In the genomic region with DNA sequence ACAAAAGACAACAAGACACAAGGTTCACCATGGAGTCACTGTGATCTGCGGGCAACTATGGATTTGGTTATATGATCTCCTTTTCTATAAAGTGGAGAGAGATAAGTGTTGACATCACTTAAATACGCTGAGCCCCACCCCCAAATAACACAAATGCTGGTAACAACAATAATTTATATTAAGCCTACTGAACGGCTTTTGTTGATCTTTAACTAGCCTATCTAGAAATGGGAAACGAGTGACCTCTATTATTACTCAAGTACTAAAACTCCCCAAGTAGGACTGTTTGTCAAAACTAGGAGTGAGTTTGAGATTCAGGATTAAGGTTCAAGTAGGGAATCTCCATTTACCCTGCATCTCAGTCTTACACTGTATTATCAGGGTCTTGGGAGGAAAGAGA, we compare ENCODE assay signal across 9 cellular contexts. TPM values are rescaled to one million over a fixed set of nuclear protein-coding genes. Genes with fewer than 3 reads are reported as not detected.
A peak's percentile ranks its signal among the peaks of the same experiment; 100 is the strongest.
DNase-seq lines count a peak whose midpoint lies in the region; ATAC-seq, FAIRE-seq and TF ChIP-seq lines count a peak whose summit lies in the region.
"Had no signal": no experiment of that assay in that cellular context is flagged by ENCODE, and none has a peak within 500 bp of the region (broad histone marks: within the 10 kb centered on the region; RNA-seq: fewer than 3 reads in every experiment).

No MANE protein-coding gene starts in this region.

- no peaks in the 10 kb centered on the region for H3K79me2 ChIP-seq in HepG2 (ENCODE audit: insufficient read depth, low read length)
- no peaks in the 10 kb centered on the region for H3K79me2 ChIP-seq in Karpas-422 (ENCODE audit: low read length)

- H3K4me3 ChIP-seq in liver (ENCODE audit: low read depth in 1 of 3, low read length in 3 of 3) (peak overlapping the region in 2 of 3 donors; percentile 31 to 37), HepG2 (replicated peaks in 1 of 3; ENCODE audit: insufficient read depth in 1 of 3, low read depth in 2 of 3, low read length in 3 of 3) (no peak overlapping the region), neutrophil (ENCODE audit: low read depth in 1 of 2, low read length in 1 of 2) (no peak overlapping the region), aorta (ENCODE audit: low read length in 2 of 2) (peak overlapping the region in 1 of 2 donors; percentile 5), Karpas-422 (ENCODE audit: low read length) (no peak overlapping the region)

- peaks cover 68% of the 10 kb centered on the region for H3K4me1 Mint-ChIP-seq in chondrocyte (ENCODE audit: low read depth)

- no peaks in the 10 kb centered on the region for H3K27me3 Mint-ChIP-seq in chondrocyte (ENCODE audit: low read depth)

- TF ChIP-seq RAD21 in liver (IDR thresholded peaks at IDR 0.05) (no peak), HepG2 (CRISPR knock-in tag; IDR thresholded peaks at IDR 0.05) (no peak)

- BruUV-seq in HepG2 (replicated peaks; lab: Mats Ljungman, UMichigan), result no TSS peak

- no peaks in the 10 kb centered on the region for H3K36me3 ChIP-seq in liver (ENCODE audit: control insufficient read depth in 4 of 4, insufficient read depth in 3 of 4, low read depth in 1 of 4, low read length in 3 of 4)
- no peaks in the 10 kb centered on the region for H3K36me3 ChIP-seq in HepG2 (replicated peaks in 1 of 2; ENCODE audit: control insufficient read depth in 1 of 2, insufficient read depth in 2 of 2, low read length in 2 of 2)
- H3K36me3 ChIP-seq in neutrophil, result no peaks in the 10 kb centered on the region
- no peaks in the 10 kb centered on the region for H3K36me3 ChIP-seq in aorta (ENCODE audit: control insufficient read depth in 1 of 2, insufficient read depth in 2 of 2, low read length in 1 of 2)
- no peaks in the 10 kb centered on the region for H3K36me3 ChIP-seq in Karpas-422 (ENCODE audit: insufficient read depth, low read length)

- H3K27ac Mint-ChIP-seq in chondrocyte (ENCODE audit: unreplicated experiment), result peak overlapping the region; percentile 99

- H3K9me3 ChIP-seq in liver (ENCODE audit: control insufficient read depth in 4 of 4, low read length in 3 of 4), result no peaks in the 10 kb centered on the region
- H3K9me3 ChIP-seq in HepG2 (ENCODE audit: low read length), result no peaks in the 10 kb centered on the region
- no peaks in the 10 kb centered on the region for H3K9me3 ChIP-seq in neutrophil
- no peaks in the 10 kb centered on the region for H3K9me3 ChIP-seq in aorta (ENCODE audit: control insufficient read depth, low read length)
- H3K9me3 ChIP-seq in Karpas-422 (ENCODE audit: low read length), result no peaks in the 10 kb centered on the region

- H2AFZ ChIP-seq in HepG2 (ENCODE audit: low read length) (no peak overlapping the region), Karpas-422 (ENCODE audit: low read length) (no peak overlapping the region)

- FAIRE-seq in HepG2 (lab: Jason Lieb, UNC), result no peak

- H3K4me3 Mint-ChIP-seq in chondrocyte (ENCODE audit: unreplicated experiment), result peak overlapping the region; percentile 68
- H3K4me3 Mint-ChIP-seq: CD8-positive, alpha-beta memory T cell had no signal

- TF ChIP-seq POLR2A in HepG2 (IDR thresholded peaks at IDR 0.05; ENCODE audit: insufficient read depth in 1 of 2, low read depth in 2 of 2, low read length in 2 of 2), result no peak

- H3K4me2 ChIP-seq in HepG2 (ENCODE audit: low read depth, low read length), result no peak overlapping the region
- no peak overlapping the region for H3K4me2 ChIP-seq in Karpas-422 (ENCODE audit: low read depth, low read length, poor library complexity, severe bottlenecking)

- ATAC-seq in HepG2 (no peak), aorta (ENCODE audit: low FRiP score) (no peak), GM21447 (IDR thresholded peaks at IDR 0.05; ENCODE audit: unreplicated experiment) (no peak)

- peaks cover 13 to 69% (median 21%) of the 10 kb centered on the region in 4 donors for H3K4me1 ChIP-seq in liver (ENCODE audit: control insufficient read depth in 4 of 4, insufficient read depth in 4 of 4, low read length in 3 of 4)
- H3K4me1 ChIP-seq in HepG2 (ENCODE audit: insufficient read depth, low read length), result peaks cover 30% of the 10 kb centered on the region
- H3K4me1 ChIP-seq in neutrophil (ENCODE audit: control insufficient read depth in 1 of 2, insufficient read depth in 1 of 2, low read depth in 1 of 2, low read length in 1 of 2), result peaks cover 44 to 58% of the 10 kb centered on the region in 2 experiments
- H3K4me1 ChIP-seq in aorta (ENCODE audit: control insufficient read depth in 1 of 2, insufficient read depth in 2 of 2, low read length in 2 of 2), result peaks cover 3 to 11% of the 10 kb centered on the region in 2 donors
- H3K4me1 ChIP-seq in Karpas-422 (ENCODE audit: low read length), result peaks cover 8% of the 10 kb centered on the region

- POLR2A ChIA-PET in HepG2 (lab: Yijun Ruan, JAX), result interaction anchor here (0.9 to 1.4 kb wide), 3 partner anchors 11 to 116 kb away, joined by 3 to 4 read pairs (median 3); a partner anchor contains a TSS

- H3K9me3 Mint-ChIP-seq in chondrocyte (ENCODE audit: low read depth), result peaks cover 4% of the 10 kb centered on the region
- H3K9me3 Mint-ChIP-seq: CD8-positive, alpha-beta memory T cell had no signal

- H3K27ac ChIP-seq in liver (ENCODE audit: low read depth in 1 of 2, low read length in 2 of 2), result peak overlapping the region; percentile 91 to 98
- no peak overlapping the region for H3K27ac ChIP-seq in HepG2 (ENCODE audit: extremely low read length, insufficient read depth, low read length)
- peak overlapping the region; percentile 94 for H3K27ac ChIP-seq in neutrophil
- H3K27ac ChIP-seq in aorta (ENCODE audit: low read depth in 1 of 2, low read length in 2 of 2), result peak overlapping the region; percentile 29 to 51
- no peak overlapping the region for H3K27ac ChIP-seq in Karpas-422 (ENCODE audit: low read length)

- peaks cover 2% of the 10 kb centered on the region for H3K36me3 Mint-ChIP-seq in chondrocyte (ENCODE audit: low read depth)

- H3K9me2 ChIP-seq in Karpas-422 (replicated peaks; ENCODE audit: insufficient read depth, low read length), result 0 out of 2 replicates have a peak, but pooled peaks cover under 1% of the 10 kb centered on the region

- DNase-seq in HepG2 (ENCODE audit: low spot score) (no peak), chondrocyte (ENCODE audit: low spot score) (no peak), aorta (no peak), Karpas-422 (no peak)
- no peak for DNase-seq in stimulated activated CD4-positive, alpha-beta T cell treated with anti-CD3 and anti-CD28 coated beads, Interleukin-2, amount 100 ng/mL, for 24 hours
- DNase-seq: CD8-positive, alpha-beta memory T cell had no signal

- H3K9ac ChIP-seq in liver (ENCODE audit: low read depth in 1 of 2, low read length in 2 of 2), result peak overlapping the region; percentile 63 to 95
- no peak overlapping the region for H3K9ac ChIP-seq in HepG2 (ENCODE audit: insufficient read depth, low read depth, low read length)
- H3K9ac ChIP-seq in Karpas-422 (ENCODE audit: low read length), result no peak overlapping the region

- TF ChIP-seq EP300 in HepG2 (IDR thresholded peaks at IDR 0.05; ENCODE audit: low read depth in 2 of 2, low read length in 2 of 2), result no peak
- TF ChIP-seq EP300 in HepG2 (CRISPR knock-in tag; IDR thresholded peaks at IDR 0.05; ENCODE audit: borderline replicate concordance), result no peak

- WGBS in liver, result 18% methylated on average over 4 of the region's 4 CpGs
- WGBS in HepG2 (ENCODE audit: low lambda C conversion rate), result 47% methylated on average over 4 of the region's 4 CpGs
- 38 to 44% methylated on average over 4 of the region's 4 CpGs for WGBS in aorta, 2 donors

- intact Hi-C loops in HepG2 (cut with micrococcal nuclease; ENCODE audit: unreplicated experiment) (no loop called here), aorta (cut with DNase I) (loop anchor here in 1 of 2 donors (10.0 kb wide), 1 partner anchor 52 kb away; no protein-coding TSS in a partner anchor)

- TF ChIP-seq CTCF in liver (IDR thresholded peaks at IDR 0.05; ENCODE audit: low read depth, low read length, missing input control) (no peak), HepG2 (CRISPR knock-in tag; IDR thresholded peaks at IDR 0.05) (no peak), chondrocyte (IDR thresholded peaks at IDR 0.05) (no peak), neutrophil (IDR thresholded peaks at IDR 0.05) (no peak)

- H4K20me1 ChIP-seq in HepG2 (ENCODE audit: insufficient read depth, low read length) (no peaks in the 10 kb centered on the region), Karpas-422 (ENCODE audit: insufficient read depth, low read depth, low read length) (no peaks in the 10 kb centered on the region)

- CTCF ChIA-PET in HepG2 (lab: Yijun Ruan, JAX; ENCODE audit: low intra/inter-chr PET ratio, low total read pairs), result no interaction called here

- in situ Hi-C loops in HepG2 (cut with HindIII; ENCODE audit: extremely low pct_ligation_motif_present, low pct_unique_long_range_greater_than_20kb), result loop anchor here (10.0 kb wide), 1 partner anchor 112 kb away; a partner anchor contains a TSS

- no peaks in the 10 kb centered on the region for H3K27me3 ChIP-seq in liver (ENCODE audit: control insufficient read depth in 4 of 4, insufficient read depth in 4 of 4, low read length in 3 of 4)
- no peaks in the 10 kb centered on the region for H3K27me3 ChIP-seq in HepG2 (ENCODE audit: control insufficient read depth in 1 of 2, insufficient read depth in 2 of 2, low read length in 2 of 2)
- no peaks in the 10 kb centered on the region for H3K27me3 ChIP-seq in neutrophil
- H3K27me3 ChIP-seq in aorta (ENCODE audit: control insufficient read depth in 1 of 2, insufficient read depth in 2 of 2, low read length in 1 of 2), result no peaks in the 10 kb centered on the region
- no peaks in the 10 kb centered on the region for H3K27me3 ChIP-seq in Karpas-422 (ENCODE audit: low read length)

RNA-seq across cellular contexts. Expression of a gene that starts 52.2 kb away (rescaled TPM):
- total RNA-seq in liver, result 1 to 10 TPM; 2.6 to 3.5 TPM
- polyA plus RNA-seq in liver, result 1 to 10 TPM; 1.4 to 3.5 TPM
- 0.15 TPM in 1 of 2 replicates, not detected in the other for total RNA-seq in HepG2 (2016; rRNA removed; fragmentation: Illumina TruSeq; extraction: Trizol)
- not detected in 2 replicates for total RNA-seq in HepG2 (2016; cell fraction: cytosol; rRNA removed; fragmentation: Illumina TruSeq; extraction: Trizol; ENCODE audit: low read depth)
- total RNA-seq in HepG2 (2016; cell fraction: insoluble cytoplasmic fraction; rRNA removed; fragmentation: Illumina TruSeq; extraction: Trizol), result 0.37 TPM in 1 of 2 replicates, not detected in the other
- total RNA-seq in HepG2 (2016; cell fraction: membrane; rRNA removed; fragmentation: Illumina TruSeq; extraction: Trizol), result not detected in 2 replicates
- not detected in 2 replicates for total RNA-seq in HepG2 (2016; cell fraction: nucleus; rRNA removed; fragmentation: Illumina TruSeq; extraction: Trizol)
- 0.04 TPM in 1 of 2 replicates, not detected in the other for polyA plus RNA-seq in HepG2 (2011; rRNA removed)
- polyA plus RNA-seq in HepG2 (2011; cell fraction: cytosol; rRNA removed), result 0.04 TPM in 1 of 2 replicates, not detected in the other
- not detected in 2 replicates for polyA plus RNA-seq in HepG2 (2011; cell fraction: nucleus; rRNA removed)
- polyA plus RNA-seq in HepG2 (2012), result not detected in 2 replicates
- 0.18 TPM in 1 of 2 replicates, not detected in the other for polyA plus RNA-seq in HepG2 (2016; cell fraction: cytosol; fragmentation: Illumina TruSeq; extraction: Trizol; ENCODE audit: low read depth)
- not detected in 2 replicates for polyA plus RNA-seq in HepG2 (2016; cell fraction: insoluble cytoplasmic fraction; fragmentation: Illumina TruSeq; extraction: Trizol; ENCODE audit: low read depth)
- 0.13 and 0.19 TPM in 2 replicates for polyA plus RNA-seq in HepG2 (2016; cell fraction: membrane; fragmentation: Illumina TruSeq; extraction: Trizol; ENCODE audit: low read depth)
- polyA plus RNA-seq in HepG2 (2016; cell fraction: nucleus; fragmentation: Illumina TruSeq; extraction: Trizol; ENCODE audit: insufficient read depth, low read depth), result not detected in 2 replicates
- 5.5 TPM in 1 of 2 replicates, not detected in the other for polyA minus RNA-seq in HepG2 (2011; rRNA and poly(A)+ RNA removed; ENCODE audit: low replicate concordance)
- polyA minus RNA-seq in HepG2 (2011; cell fraction: cytosol; rRNA and poly(A)+ RNA removed), result not detected in 2 replicates
- polyA minus RNA-seq in HepG2 (2011; cell fraction: nucleus; rRNA and poly(A)+ RNA removed), result not detected in 2 replicates
- 12.8 to 99.2 TPM (median 93.1 TPM) in 3 replicates for total RNA-seq in chondrocyte
- 10 to 100 TPM; 33.0 to 84.6 TPM for total RNA-seq in aorta
- 10 to 100 TPM; 19.4 to 33.4 TPM for polyA plus RNA-seq in aorta
- 34.8 and 38.3 TPM in 2 replicates for total RNA-seq in Karpas-422 (2014; rRNA removed; shearing (Covaris generic); ENCODE audit: low replicate concordance)

Comparison
In these comparisons a context has a peak if more than half of its experiments do, and no peak if none do; other contexts are left out.
1. H3K27ac ChIP-seq: peak in liver (2 of 2), neutrophil (single experiment) and aorta (2 of 2); none in HepG2 (single experiment) and Karpas-422 (single experiment).
2. H3K4me3 ChIP-seq: peak in liver (2 of 3); none in HepG2 (0 of 3), neutrophil (0 of 2) and Karpas-422 (single experiment).
3. H3K9ac ChIP-seq: peak in liver (2 of 2); none in HepG2 (single experiment) and Karpas-422 (single experiment).